7 cellular contexts compared by ENCODE assay signal in genomic region chr11:64874308-64874707, GRCh38. TPM values are rescaled to one million over a fixed set of nuclear protein-coding genes. Genes with fewer than 3 reads are reported as not detected.
A peak's percentile ranks its signal among the peaks of the same experiment; 100 is the strongest.
DNase-seq lines count a peak whose midpoint lies in the region; ATAC-seq and TF ChIP-seq lines count a peak whose summit lies in the region.
"Had no signal": no experiment of that assay in that cellular context is flagged by ENCODE, and none has a peak within 500 bp of the region (broad histone marks: within the 10 kb centered on the region; RNA-seq: fewer than 3 reads in every experiment).

No MANE protein-coding gene starts in this region.

- no peak for DNase-seq in GM12864 (ENCODE audit: low read depth)
- no peak for DNase-seq in activated naive CD8-positive, alpha-beta T cell treated with anti-CD3 and anti-CD28 coated beads for 36 hours
- peak in 1 of 9 donors; percentile 38 for DNase-seq in naive thymus-derived CD4-positive, alpha-beta T cell
- no peak for DNase-seq in NCI-H2196 treated with DMSO at 0.1 percent for 48 hours (lab: John Stamatoyannopoulos, UW; ENCODE audit: unreplicated experiment)
- DNase-seq in NCI-H82 (lab: John Stamatoyannopoulos, UW), result no peak
- DNase-seq: NCI-H187 treated with DMSO at 0.1 percent for 48 hours had no signal

- H3K4me1 ChIP-seq in naive thymus-derived CD4-positive, alpha-beta T cell (ENCODE audit: control insufficient read depth in 2 of 2, insufficient read depth in 2 of 2, low read length in 2 of 2), result peaks cover 64 to 68% of the 10 kb centered on the region in 2 donors

- peak overlapping the region; percentile 95 for H3K4me3 Mint-ChIP-seq in activated naive CD8-positive, alpha-beta T cell treated with anti-CD3 and anti-CD28 coated beads for 36 hours
- H3K4me3 Mint-ChIP-seq in naive thymus-derived CD4-positive, alpha-beta T cell, result peak overlapping the region; percentile 95 to 99 (median 98)

- TF ChIP-seq CTCF in GM12864 (IDR thresholded peaks at IDR 0.05; ENCODE audit: low read depth, low read length, missing control alignments), result no peak

- peak overlapping the region; percentile 92 for H3K4me3 ChIP-seq in GM12864 (ENCODE audit: low read depth, low read length)
- peak overlapping the region; percentile 100 for H3K4me3 ChIP-seq in naive thymus-derived CD4-positive, alpha-beta T cell (ENCODE audit: low read length)

- ATAC-seq in naive thymus-derived CD4-positive, alpha-beta T cell, result no peak
- ATAC-seq in GM21717 (IDR thresholded peaks at IDR 0.05; ENCODE audit: unreplicated experiment), result no peak

- peak overlapping the region; percentile 89 for H3K27ac Mint-ChIP-seq in activated naive CD8-positive, alpha-beta T cell treated with anti-CD3 and anti-CD28 coated beads for 36 hours
- H3K27ac Mint-ChIP-seq in naive thymus-derived CD4-positive, alpha-beta T cell, result peak overlapping the region; percentile 48 to 95 (median 91)

- H3K4me1 Mint-ChIP-seq in activated naive CD8-positive, alpha-beta T cell treated with anti-CD3 and anti-CD28 coated beads for 36 hours, result peaks cover 69% of the 10 kb centered on the region
- peaks cover 54 to 81% (median 68%) of the 10 kb centered on the region in 7 donors for H3K4me1 Mint-ChIP-seq in naive thymus-derived CD4-positive, alpha-beta T cell

- POLR2A ChIA-PET in naive thymus-derived CD4-positive, alpha-beta T cell (lab: Charles Lee), result interaction anchor here (0.6 to 26.0 kb wide), 6 partner anchors 11 to 1310 kb away, joined by 3 to 1324 read pairs (median 4); partner anchors contain the start of genes CDC42BPG, MEN1 and SF1

- H3K27ac ChIP-seq in naive thymus-derived CD4-positive, alpha-beta T cell (ENCODE audit: low read depth, low read length), result peak overlapping the region; percentile 49

- H3K36me3 ChIP-seq in naive thymus-derived CD4-positive, alpha-beta T cell (ENCODE audit: control insufficient read depth in 2 of 3, insufficient read depth in 3 of 3, low read length in 3 of 3), result peaks cover 12 to 50% (median 17%) of the 10 kb centered on the region in 3 experiments

- H3K9me3 Mint-ChIP-seq in activated naive CD8-positive, alpha-beta T cell treated with anti-CD3 and anti-CD28 coated beads for 36 hours, result no peaks in the 10 kb centered on the region
- peaks cover 0 to 3% (median 0%) of the 10 kb centered on the region in 11 donors for H3K9me3 Mint-ChIP-seq in naive thymus-derived CD4-positive, alpha-beta T cell

- intact Hi-C loops in naive thymus-derived CD4-positive, alpha-beta T cell (cut with micrococcal nuclease), result no loop called here

- H3K36me3 Mint-ChIP-seq in activated naive CD8-positive, alpha-beta T cell treated with anti-CD3 and anti-CD28 coated beads for 36 hours, result peaks cover 54% of the 10 kb centered on the region
- H3K36me3 Mint-ChIP-seq in naive thymus-derived CD4-positive, alpha-beta T cell, result peaks cover 3 to 38% (median 27%) of the 10 kb centered on the region in 5 donors

- H3K27me3 ChIP-seq in naive thymus-derived CD4-positive, alpha-beta T cell (ENCODE audit: control insufficient read depth in 2 of 2, insufficient read depth in 2 of 2, low read length in 2 of 2), result no peaks in the 10 kb centered on the region

- CTCF ChIA-PET in naive thymus-derived CD4-positive, alpha-beta T cell (lab: Charles Lee), result interaction anchor here (1.8 to 30.3 kb wide), 2 partner anchors 14 to 18 kb away, joined by 6 to 945 read pairs; partner anchors contain the start of gene CDC42BPG

- no peaks in the 10 kb centered on the region for H3K27me3 Mint-ChIP-seq in activated naive CD8-positive, alpha-beta T cell treated with anti-CD3 and anti-CD28 coated beads for 36 hours
- no peaks in the 10 kb centered on the region for H3K27me3 Mint-ChIP-seq in naive thymus-derived CD4-positive, alpha-beta T cell

- H3K9me3 ChIP-seq in naive thymus-derived CD4-positive, alpha-beta T cell (ENCODE audit: control insufficient read depth in 2 of 3, low read length in 3 of 3), result no peaks in the 10 kb centered on the region

RNA-seq across cellular contexts. Expression of gene EHD1, which starts 4.1 kb away (rescaled TPM):
- total RNA-seq in activated naive CD8-positive, alpha-beta T cell treated with anti-CD3 and anti-CD28 coated beads for 36 hours, result 100 to 1,000 TPM; 103 to 112 TPM
- total RNA-seq in naive thymus-derived CD4-positive, alpha-beta T cell, result 100 to 1,000 TPM; 124 to 263 (median 208) TPM
- 100 to 1,000 TPM; 102 to 141 TPM for polyA plus RNA-seq in naive thymus-derived CD4-positive, alpha-beta T cell

RNA-seq across cellular contexts. Expression of gene CDC42BPG, which starts 29.9 kb away (rescaled TPM):
- under 1 TPM; 0.46 to 0.54 TPM for total RNA-seq in activated naive CD8-positive, alpha-beta T cell treated with anti-CD3 and anti-CD28 coated beads for 36 hours
- total RNA-seq in naive thymus-derived CD4-positive, alpha-beta T cell, result 1 to 10 TPM in 4 of 5 experiments, under 1 TPM in 1; 0.22 to 9.2 (median 8.1) TPM
- polyA plus RNA-seq in naive thymus-derived CD4-positive, alpha-beta T cell, result under 1 TPM; 0.27 to 0.47 TPM

RNA-seq across cellular contexts. Expression of gene ATG2A, which starts 42.7 kb away (rescaled TPM):
- 10 to 100 TPM; 17.3 to 18.0 TPM for total RNA-seq in activated naive CD8-positive, alpha-beta T cell treated with anti-CD3 and anti-CD28 coated beads for 36 hours
- 100 to 1,000 TPM in 1 of 5 experiments, 10 to 100 TPM in 4; 30.6 to 105 (median 36.2) TPM for total RNA-seq in naive thymus-derived CD4-positive, alpha-beta T cell
- 1 to 10 TPM; 3.4 to 5.2 TPM for polyA plus RNA-seq in naive thymus-derived CD4-positive, alpha-beta T cell

RNA-seq across cellular contexts. Expression of gene PPP2R5B, which starts 50.2 kb away (rescaled TPM):
- total RNA-seq in activated naive CD8-positive, alpha-beta T cell treated with anti-CD3 and anti-CD28 coated beads for 36 hours, result 10 to 100 TPM; 11.3 to 11.4 TPM
- 10 to 100 TPM; 11.9 to 19.1 (median 18.8) TPM for total RNA-seq in naive thymus-derived CD4-positive, alpha-beta T cell
- 1 to 10 TPM; 4.5 to 7.5 TPM for polyA plus RNA-seq in naive thymus-derived CD4-positive, alpha-beta T cell
